18 cellular contexts compared by ENCODE assay signal in genomic region chr2:102268529-102269524, GRCh38. TPM values are rescaled to one million over a fixed set of nuclear protein-coding genes. Genes with fewer than 3 reads are reported as not detected.
A peak's percentile ranks its signal among the peaks of the same experiment; 100 is the strongest.
DNase-seq lines count a peak whose midpoint lies in the region; TF ChIP-seq lines count a peak whose summit lies in the region.
"Had no signal": no experiment of that assay in that cellular context is flagged by ENCODE, and none has a peak within 500 bp of the region (broad histone marks: within the 10 kb centered on the region; RNA-seq: fewer than 3 reads in every experiment).

No MANE protein-coding gene starts in this region.

- H3K27me3 ChIP-seq in PC-9 (ENCODE audit: insufficient read depth, low read depth) (no peaks in the 10 kb centered on the region), SJCRH30 (no peaks in the 10 kb centered on the region)

- H3K4me1 ChIP-seq in PC-9 (replicated peaks; ENCODE audit: insufficient read depth): peaks cover 8% of the 10 kb centered on the region; the same call in 1 of the 2 replicates
- no peaks in the 10 kb centered on the region for H3K4me1 ChIP-seq in SJCRH30
- H3K4me1 ChIP-seq: esophagus muscularis mucosa had no signal

- no peaks in the 10 kb centered on the region for H3F3A ChIP-seq in PC-9 (ENCODE audit: insufficient read depth, low read depth)

- no peaks in the 10 kb centered on the region for H4K20me1 ChIP-seq in PC-9 (ENCODE audit: insufficient read depth)

- H3K9me3 ChIP-seq in PC-9 (ENCODE audit: insufficient read depth, low read depth): no peaks in the 10 kb centered on the region
- no peaks in the 10 kb centered on the region for H3K9me3 ChIP-seq in SJCRH30 (replicated peaks)
- H3K9me3 ChIP-seq: esophagus muscularis mucosa had no signal

- POLR2A ChIA-PET in PC-9 (lab: Charles Lee; ENCODE audit: unreplicated experiment): interaction anchor here (0.7 kb wide), 1 partner anchor 1081 kb away, joined by 3 read pairs; no protein-coding TSS in a partner anchor

- H2AFZ ChIP-seq in PC-9: no peak overlapping the region

- no peaks in the 10 kb centered on the region for H3K79me2 ChIP-seq in PC-9 (ENCODE audit: low read depth)

- no peak overlapping the region for H3K27ac ChIP-seq in PC-9
- H3K27ac ChIP-seq in SJCRH30: no peak overlapping the region
- H3K27ac ChIP-seq: esophagus muscularis mucosa, HL-60 had no signal

- CTCF ChIA-PET in PC-9 (lab: Charles Lee): no interaction called here

- no TSS peak for BruUV-seq in PC-9 (replicated peaks; lab: Mats Ljungman, UMichigan)

- H3K36me3 ChIP-seq in PC-9 (ENCODE audit: low read depth) (no peaks in the 10 kb centered on the region), SJCRH30 (no peaks in the 10 kb centered on the region)
- H3K36me3 ChIP-seq: esophagus muscularis mucosa had no signal

- TF ChIP-seq CTCF in PC-9 (conservative IDR thresholded peaks at IDR 0.05): no peak

- H3K9me2 ChIP-seq in PC-9 (ENCODE audit: insufficient read depth): no peaks in the 10 kb centered on the region

- H3K4me3 ChIP-seq in PC-9 (no peak overlapping the region), SJCRH30 (no peak overlapping the region)
- H3K4me3 ChIP-seq: esophagus muscularis mucosa had no signal

- DNase-seq in SIG-M5 treated with dmso at 0.1 percent for 504 hours (lab: John Stamatoyannopoulos, UW; ENCODE audit: unreplicated experiment) (peak; percentile 8), SIG-M5 (lab: John Stamatoyannopoulos, UW) (no peak), PC-9 (no peak), fibroblast of peridontal ligament (ENCODE audit: extremely low read depth) (peak; percentile 87), stromal cell of bone marrow (ENCODE audit: low read depth) (peak; percentile 45), NCI-H2081 (lab: John Stamatoyannopoulos, UW) (no peak), SJCRH30 (no peak)
- no peak for DNase-seq in activated naive CD4-positive, alpha-beta T cell treated with Interleukin-2 at 50 U/mL for 16 hours
- DNase-seq: 8988T; activated CD4-positive, alpha-beta T cell treated with anti-CD3 and anti-CD28 coated beads for 1 hour; activated T-cell treated with anti-CD3 and anti-CD28 coated beads for 4 hours; amniotic stem cell; cortex of kidney; mammary epithelial cell; SW 1271 had no signal

- H3K4me2 ChIP-seq in PC-9: peak overlapping the region; percentile 5; the same call in 1 of the 2 replicates

- intact Hi-C loops in PC-9 (cut with micrococcal nuclease; ENCODE audit: unreplicated experiment): no loop called here

RNA-seq across cellular contexts. Expression of gene IL1RL1, which starts 42.5 kb away (rescaled TPM):
- 0.55 and 1.7 TPM in 2 replicates for total RNA-seq in PC-9 (2021)
- not detected in 2 replicates for total RNA-seq in SJCRH30 (2014; rRNA removed; shearing (Covaris generic))
- total RNA-seq: neural crest cell had no signal

Comparison
In these comparisons a context has a peak if more than half of its experiments do, and no peak if none do; other contexts are left out.
1. DNase-seq: peak in SIG-M5 treated with dmso at 0.1 percent for 504 hours (single experiment), fibroblast of peridontal ligament (single experiment) and stromal cell of bone marrow (single experiment); none in SIG-M5 (single experiment), PC-9 (0 of 2), NCI-H2081 (0 of 2), SJCRH30 (0 of 2) and activated naive CD4-positive, alpha-beta T cell treated with Interleukin-2 at 50 U/mL for 16 hours (single experiment).